Comparison of ENCODE assay signal across 8 cellular contexts in the genomic region with DNA sequence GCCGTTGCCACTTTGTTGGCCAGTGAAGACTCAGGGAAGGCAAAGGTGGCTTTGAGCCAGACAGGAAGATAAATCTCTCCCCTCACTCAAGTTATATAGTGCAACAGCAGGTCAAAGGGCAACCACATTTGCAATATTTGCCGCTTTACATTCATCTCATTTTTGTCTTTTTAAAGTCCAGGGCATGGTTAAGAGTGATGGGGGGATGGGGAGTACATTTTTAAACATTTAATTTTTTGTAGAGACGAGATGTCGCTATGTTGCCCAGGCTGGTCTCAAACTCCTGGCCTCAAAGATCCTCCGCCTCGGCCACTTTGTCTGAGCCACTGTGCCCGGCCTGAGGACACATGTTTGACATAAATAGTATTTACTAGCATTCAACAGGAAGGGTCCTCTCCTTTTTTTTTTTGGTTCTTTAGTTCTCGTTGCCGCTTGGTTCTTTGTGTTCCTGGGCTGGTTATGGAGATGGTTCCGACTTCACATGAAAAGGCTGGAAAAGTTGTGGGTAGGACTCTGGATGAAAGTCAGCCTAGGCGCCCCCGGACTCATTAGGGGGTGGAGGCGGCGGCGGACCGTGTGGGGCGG.
DNase-seq lines count a peak whose midpoint lies in the region; ATAC-seq and TF ChIP-seq lines count a peak whose summit lies in the region.

No MANE protein-coding gene starts in this region.

- H3K4me2 ChIP-seq in HCT116 (ENCODE audit: low read length) (peak overlapping the region; percentile 100), smooth muscle cell (peak overlapping the region; percentile 94)

- peak overlapping the region; percentile 67 for H3K9ac ChIP-seq in HCT116 (ENCODE audit: low read length)
- H3K9ac ChIP-seq in iPS-15b (ENCODE audit: low read depth, low read length) = peak overlapping the region; percentile 8
- H3K9ac ChIP-seq in smooth muscle cell (ENCODE audit: low read depth) = no peak overlapping the region

- H3K27me3 Mint-ChIP-seq in activated CD4-positive, alpha-beta memory T cell treated with anti-CD3 and anti-CD28 coated beads, Interleukin-2, amount 10 ng/mL, durations not matched to agents 7 days and 5 days = peaks cover 3% of the 10 kb centered on the region

- H4K20me1 ChIP-seq in HCT116 (ENCODE audit: insufficient read depth) = no peaks in the 10 kb centered on the region
- H4K20me1 ChIP-seq in smooth muscle cell (ENCODE audit: low read depth) = peaks cover 11% of the 10 kb centered on the region

- H3K4me1 ChIP-seq in HCT116 (ENCODE audit: control insufficient read depth in 1 of 2, insufficient read depth in 2 of 2, low read length in 2 of 2) (peaks cover 23 to 30% of the 10 kb centered on the region in 2 experiments), iPS-15b (ENCODE audit: control insufficient read depth, insufficient read depth, low read length) (peaks cover 26% of the 10 kb centered on the region), smooth muscle cell (ENCODE audit: low read depth) (peaks cover 11% of the 10 kb centered on the region), SJCRH30 (no peaks in the 10 kb centered on the region)

- no peaks in the 10 kb centered on the region for H3K9me3 Mint-ChIP-seq in activated CD4-positive, alpha-beta memory T cell treated with anti-CD3 and anti-CD28 coated beads, Interleukin-2, amount 10 ng/mL, durations not matched to agents 7 days and 5 days

- H3K27me3 ChIP-seq in HCT116 (ENCODE audit: insufficient read depth, low read length) = no peaks in the 10 kb centered on the region
- peaks cover 4% of the 10 kb centered on the region for H3K27me3 ChIP-seq in iPS-15b (ENCODE audit: control insufficient read depth, insufficient read depth, low read length)
- H3K27me3 ChIP-seq in smooth muscle cell (ENCODE audit: low read depth) = peaks cover 30% of the 10 kb centered on the region
- no peaks in the 10 kb centered on the region; the same call in 1 of the 2 replicates for H3K27me3 ChIP-seq in SJCRH30

- no peaks in the 10 kb centered on the region for H3K9me2 ChIP-seq in HCT116 (ENCODE audit: insufficient read depth)

- DNase-seq in HCT116 (ENCODE audit: low read depth, low spot score) (no peak), smooth muscle cell (lab: John Stamatoyannopoulos, UW; ENCODE audit: unreplicated experiment) (no peak), hippocampal formation (lab: John Stamatoyannopoulos, UW) (no peak), EL (no peak), SJCRH30 (no peak)
- no peak for DNase-seq in activated CD4-positive, alpha-beta memory T cell treated with anti-CD3 and anti-CD28 coated beads, Interleukin-2, amount 10 ng/mL, durations not matched to agents 7 days and 5 days

- peak overlapping the region; percentile 76 for H3K4me3 Mint-ChIP-seq in activated CD4-positive, alpha-beta memory T cell treated with anti-CD3 and anti-CD28 coated beads, Interleukin-2, amount 10 ng/mL, durations not matched to agents 7 days and 5 days

- no peak for TF ChIP-seq POLR2A in HCT116 (IDR thresholded peaks at IDR 0.05; ENCODE audit: borderline replicate concordance, extremely low read depth, insufficient read depth, insufficient read length)

- H3K79me2 ChIP-seq in HCT116 (ENCODE audit: insufficient read depth, low read length) = peaks cover 3% of the 10 kb centered on the region; the same call in 1 of the 2 replicates
- H3K79me2 ChIP-seq in smooth muscle cell (ENCODE audit: low read depth) = no peaks in the 10 kb centered on the region

- H3K9me3 ChIP-seq in HCT116 (ENCODE audit: control insufficient read depth in 1 of 2, insufficient read depth in 1 of 2, low read depth in 1 of 2, low read length in 2 of 2) = no peaks in the 10 kb centered on the region
- H3K9me3 ChIP-seq in iPS-15b (ENCODE audit: control insufficient read depth, insufficient read depth, low read length) = no peaks in the 10 kb centered on the region
- no peaks in the 10 kb centered on the region for H3K9me3 ChIP-seq in smooth muscle cell (replicated peaks; ENCODE audit: low read depth)
- no peaks in the 10 kb centered on the region for H3K9me3 ChIP-seq in SJCRH30 (replicated peaks)

- H3K27ac Mint-ChIP-seq in activated CD4-positive, alpha-beta memory T cell treated with anti-CD3 and anti-CD28 coated beads, Interleukin-2, amount 10 ng/mL, durations not matched to agents 7 days and 5 days = peak overlapping the region; percentile 67

- TSS peak; percentile 73 for BruUV-seq in HCT116 (replicated peaks; lab: Mats Ljungman, UMichigan)

- H3K4me3 ChIP-seq in HCT116 (replicated peaks in 1 of 2; ENCODE audit: low read depth in 1 of 2, low read length in 2 of 2) = peak overlapping the region; percentile 46 to 68
- peak overlapping the region; percentile 42 for H3K4me3 ChIP-seq in iPS-15b (ENCODE audit: low read depth, low read length)
- peak overlapping the region; percentile 64 for H3K4me3 ChIP-seq in smooth muscle cell
- no peak overlapping the region for H3K4me3 ChIP-seq in SJCRH30

- H3F3A ChIP-seq in smooth muscle cell (ENCODE audit: low read depth) = peaks cover 3% of the 10 kb centered on the region

- no peak for TF ChIP-seq RAD21 in HCT116 (IDR thresholded peaks at IDR 0.05; ENCODE audit: low read depth)

- peak overlapping the region; percentile 98 for H2AFZ ChIP-seq in HCT116 (ENCODE audit: low read depth, low read length, poor library complexity, severe bottlenecking)
- peak overlapping the region; percentile 51 for H2AFZ ChIP-seq in smooth muscle cell (ENCODE audit: low read depth)

- peaks cover 12% of the 10 kb centered on the region for H3K36me3 Mint-ChIP-seq in activated CD4-positive, alpha-beta memory T cell treated with anti-CD3 and anti-CD28 coated beads, Interleukin-2, amount 10 ng/mL, durations not matched to agents 7 days and 5 days (ENCODE audit: low read depth)

- intact Hi-C loops in HCT116 (cut with micrococcal nuclease) = no loop called here

- H3K27ac ChIP-seq in HCT116 (ENCODE audit: low read depth, low read length) (peak overlapping the region; percentile 60), smooth muscle cell (ENCODE audit: low read depth) (no peak overlapping the region), SJCRH30 (no peak overlapping the region)

- RAD21 ChIA-PET in HCT116 (lab: Charles Lee; ENCODE audit: low non-redundant PET in 1 of 2, low total read pairs in 2 of 2, uncharacterized antibody in 2 of 2, unreplicated experiment in 2 of 2) = interaction anchor here in 1 of 2 experiments (0.7 kb wide), 1 partner anchor 30 kb away, joined by 4 read pairs; no protein-coding TSS in a partner anchor

- peaks cover 44% of the 10 kb centered on the region for H3K4me1 Mint-ChIP-seq in activated CD4-positive, alpha-beta memory T cell treated with anti-CD3 and anti-CD28 coated beads, Interleukin-2, amount 10 ng/mL, durations not matched to agents 7 days and 5 days

- H3K36me3 ChIP-seq in HCT116 (ENCODE audit: control insufficient read depth in 1 of 2, insufficient read depth in 2 of 2, low read length in 2 of 2) = no peaks in the 10 kb centered on the region
- H3K36me3 ChIP-seq in iPS-15b (ENCODE audit: control insufficient read depth, insufficient read depth, low read length) = no peaks in the 10 kb centered on the region
- no peaks in the 10 kb centered on the region for H3K36me3 ChIP-seq in smooth muscle cell (ENCODE audit: low read depth)
- H3K36me3 ChIP-seq in SJCRH30 = no peaks in the 10 kb centered on the region

- CTCF ChIA-PET in HCT116 (lab: Charles Lee) = interaction anchor here (0.6 to 1.5 kb wide), 5 partner anchors 13 to 355 kb away, joined by 3 to 6 read pairs (median 4); no protein-coding TSS in a partner anchor
- CTCF ChIA-PET in activated CD4-positive, alpha-beta memory T cell treated with anti-CD3 and anti-CD28 coated beads, Interleukin-2, amount 10 ng/mL, durations not matched to agents 7 days and 5 days (lab: Charles Lee) = interaction anchor here (0.6 to 2.9 kb wide), 6 partner anchors 11 to 48 kb away, joined by 3 to 35 read pairs (median 4); no protein-coding TSS in a partner anchor

- ATAC-seq in HCT116 = no peak
- no peak for ATAC-seq in GM18858 (IDR thresholded peaks at IDR 0.05; ENCODE audit: unreplicated experiment)

- TF ChIP-seq CTCF in HCT116 (IDR thresholded peaks at IDR 0.05 in 2 of 3, conservative IDR thresholded peaks at IDR 0.05 in 1 of 3; ENCODE audit: borderline replicate concordance in 1 of 3, insufficient read depth in 1 of 3, low read depth in 2 of 3, low read length in 2 of 3) (no peak), smooth muscle cell (IDR thresholded peaks at IDR 0.05; ENCODE audit: borderline replicate concordance, insufficient read depth, poor library complexity, severe bottlenecking) (no peak)

- POLR2A ChIA-PET in HCT116 (lab: Charles Lee) = interaction anchor here (0.6 to 2.0 kb wide), 6 partner anchors 8 to 72 kb away, joined by 3 to 11 read pairs (median 6); no protein-coding TSS in a partner anchor
- POLR2A ChIA-PET in activated CD4-positive, alpha-beta memory T cell treated with anti-CD3 and anti-CD28 coated beads, Interleukin-2, amount 10 ng/mL, durations not matched to agents 7 days and 5 days (lab: Charles Lee) = interaction anchor here (0.6 to 11.7 kb wide), 12 partner anchors 9 to 173 kb away, joined by 3 to 314 read pairs (median 6); a partner anchor contains a TSS

- 36% methylated on average over 16 of the region's 17 CpGs for WGBS in smooth muscle cell (ENCODE audit: low lambda C conversion rate)

TF ChIP-seq in HCT116, 20 proteins besides CTCF, POLR2A, EP300 and RAD21 (continues in another document):
- TF ChIP-seq ZNF274 (IDR thresholded peaks at IDR 0.05; ENCODE audit: low read depth, low read length) = no peak
- no peak for TF ChIP-seq FOSL1 (IDR thresholded peaks at IDR 0.05; ENCODE audit: low read depth)
- TF ChIP-seq, protein P1, sequence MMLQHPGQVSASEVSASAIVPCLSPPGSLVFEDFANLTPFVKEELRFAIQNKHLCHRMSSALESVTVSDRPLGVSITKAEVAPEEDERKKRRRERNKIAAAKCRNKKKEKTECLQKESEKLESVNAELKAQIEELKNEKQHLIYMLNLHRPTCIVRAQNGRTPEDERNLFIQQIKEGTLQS (IDR thresholded peaks at IDR 0.05) = no peak
- no peak for TF ChIP-seq CBX3 (IDR thresholded peaks at IDR 0.05; ENCODE audit: low read depth)
- TF ChIP-seq EZH2phosphoT487 (IDR thresholded peaks at IDR 0.05; ENCODE audit: borderline replicate concordance) = no peak
- TF ChIP-seq, protein P2, sequence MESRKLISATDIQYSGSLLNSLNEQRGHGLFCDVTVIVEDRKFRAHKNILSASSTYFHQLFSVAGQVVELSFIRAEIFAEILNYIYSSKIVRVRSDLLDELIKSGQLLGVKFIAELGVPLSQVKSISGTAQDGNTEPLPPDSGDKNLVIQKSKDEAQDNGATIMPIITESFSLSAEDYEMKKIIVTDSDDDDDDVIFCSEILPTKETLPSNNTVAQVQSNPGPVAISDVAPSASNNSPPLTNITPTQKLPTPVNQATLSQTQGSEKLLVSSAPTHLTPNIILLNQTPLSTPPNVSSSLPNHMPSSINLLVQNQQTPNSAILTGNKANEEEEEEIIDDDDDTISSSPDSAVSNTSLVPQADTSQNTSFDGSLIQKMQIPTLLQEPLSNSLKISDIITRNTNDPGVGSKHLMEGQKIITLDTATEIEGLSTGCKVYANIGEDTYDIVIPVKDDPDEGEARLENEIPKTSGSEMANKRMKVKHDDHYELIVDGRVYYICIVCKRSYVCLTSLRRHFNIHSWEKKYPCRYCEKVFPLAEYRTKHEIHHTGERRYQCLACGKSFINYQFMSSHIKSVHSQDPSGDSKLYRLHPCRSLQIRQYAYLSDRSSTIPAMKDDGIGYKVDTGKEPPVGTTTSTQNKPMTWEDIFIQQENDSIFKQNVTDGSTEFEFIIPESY (IDR thresholded peaks at IDR 0.05; ENCODE audit: extremely low read depth, insufficient replicate concordance, low read length) = no peak
